ENCODE assay signal across 14 cellular contexts in the genomic region with DNA sequence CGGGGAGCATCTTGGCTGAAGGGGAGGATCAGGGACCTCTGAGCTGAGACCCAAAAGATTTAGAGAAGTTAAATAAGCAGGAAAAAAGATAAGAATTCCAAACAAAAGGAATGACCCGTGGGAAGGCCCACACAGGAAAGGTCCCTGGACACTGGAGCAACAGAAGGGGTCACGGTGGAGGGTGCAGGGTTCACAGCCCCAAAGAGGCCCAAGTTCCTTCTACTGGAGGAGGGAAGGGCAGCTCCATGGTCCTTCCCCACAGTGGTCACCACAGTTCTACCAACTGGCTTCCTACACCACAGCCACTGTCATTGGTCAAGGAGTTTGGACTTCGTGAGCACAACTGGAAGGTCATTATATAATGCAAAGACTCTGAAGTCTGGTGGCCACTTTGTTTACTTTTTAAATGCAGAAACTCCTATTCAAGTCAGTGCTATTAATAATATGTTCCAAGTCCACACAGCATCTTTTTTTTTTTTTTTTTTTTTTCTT. TPM values are rescaled to one million over a fixed set of nuclear protein-coding genes. Genes with fewer than 3 reads are reported as not detected.
A peak's percentile ranks its signal among the peaks of the same experiment; 100 is the strongest.
DNase-seq lines count a peak whose midpoint lies in the region; ATAC-seq, FAIRE-seq and TF ChIP-seq lines count a peak whose summit lies in the region.
"Had no signal": no experiment of that assay in that cellular context is flagged by ENCODE, and none has a peak within 500 bp of the region (broad histone marks: within the 10 kb centered on the region; RNA-seq: fewer than 3 reads in every experiment).

No MANE protein-coding gene starts in this region.

- no peak overlapping the region for H3K4me3 Mint-ChIP-seq in chondrocyte (ENCODE audit: unreplicated experiment)
- H3K4me3 Mint-ChIP-seq: stimulated activated naive B cell treated with anti-CD40 and anti-IgM and Interleukin-4, amounts not matched to agents 10 μg/mL and 1 μg/mL and 100 μg/mL, for 72 hours had no signal

- TF ChIP-seq POLR2A in suprapubic skin (IDR thresholded peaks at IDR 0.05) = no peak

- no peak for FAIRE-seq in HTR-8/SVneo (lab: Jason Lieb, UNC)
- FAIRE-seq: colon, small intestine had no signal

- TF ChIP-seq CTCF in chondrocyte (IDR thresholded peaks at IDR 0.05) = no peak
- TF ChIP-seq CTCF in liver (IDR thresholded peaks at IDR 0.05; ENCODE audit: low read depth, low read length, missing input control) = no peak
- TF ChIP-seq CTCF in suprapubic skin (IDR thresholded peaks at IDR 0.05) = no peak

- H3K27me3 ChIP-seq in liver (ENCODE audit: control insufficient read depth in 4 of 4, insufficient read depth in 4 of 4, low read length in 3 of 4) (no peaks in the 10 kb centered on the region), suprapubic skin (no peaks in the 10 kb centered on the region), SJCRH30 (no peaks in the 10 kb centered on the region)

- no peak overlapping the region for H3K4me3 ChIP-seq in liver (ENCODE audit: low read depth in 1 of 3, low read length in 3 of 3)
- H3K4me3 ChIP-seq in suprapubic skin = no peak overlapping the region
- H3K4me3 ChIP-seq in SJCRH30 = no peak overlapping the region

- H3K4me1 ChIP-seq in liver (ENCODE audit: control insufficient read depth in 4 of 4, insufficient read depth in 4 of 4, low read length in 3 of 4) (peaks cover 6 to 12% (median 9%) of the 10 kb centered on the region in 4 donors), suprapubic skin (peaks cover 44% of the 10 kb centered on the region), SJCRH30 (peaks cover 3% of the 10 kb centered on the region; the same call in 1 of the 2 replicates)

- H3K36me3 Mint-ChIP-seq in chondrocyte (ENCODE audit: low read depth) = no peaks in the 10 kb centered on the region

- no peaks in the 10 kb centered on the region for H3K27me3 Mint-ChIP-seq in chondrocyte (ENCODE audit: low read depth)
- H3K27me3 Mint-ChIP-seq: stimulated activated naive B cell treated with anti-CD40 and anti-IgM and Interleukin-4, amounts not matched to agents 10 μg/mL and 1 μg/mL and 100 μg/mL, for 72 hours had no signal

- TF ChIP-seq RAD21 in liver (IDR thresholded peaks at IDR 0.05) = no peak

- H3K27ac ChIP-seq in liver (ENCODE audit: low read depth in 1 of 2, low read length in 2 of 2) (no peak overlapping the region), suprapubic skin (peak overlapping the region; percentile 35), SJCRH30 (no peak overlapping the region)

- no peaks in the 10 kb centered on the region for H3K9me3 ChIP-seq in liver (ENCODE audit: control insufficient read depth in 4 of 4, low read length in 3 of 4)
- H3K9me3 ChIP-seq in suprapubic skin = no peaks in the 10 kb centered on the region
- H3K9me3 ChIP-seq in SJCRH30 (replicated peaks) = 0 out of 2 replicates have a peak, but pooled peaks cover 3% of the 10 kb centered on the region

- H3K36me3 ChIP-seq in liver (ENCODE audit: control insufficient read depth in 4 of 4, insufficient read depth in 3 of 4, low read depth in 1 of 4, low read length in 3 of 4) (no peaks in the 10 kb centered on the region), suprapubic skin (no peaks in the 10 kb centered on the region), SJCRH30 (no peaks in the 10 kb centered on the region)

- H3K4me1 Mint-ChIP-seq in chondrocyte (ENCODE audit: low read depth) = peaks cover 18% of the 10 kb centered on the region

- H3K27ac Mint-ChIP-seq in chondrocyte (ENCODE audit: unreplicated experiment) = no peak overlapping the region
- H3K27ac Mint-ChIP-seq: stimulated activated naive B cell treated with anti-CD40 and anti-IgM and Interleukin-4, amounts not matched to agents 10 μg/mL and 1 μg/mL and 100 μg/mL, for 72 hours had no signal

- 76% methylated on average over 4 of the region's 4 CpGs for WGBS in liver
- WGBS in suprapubic skin = 67% methylated on average over 4 of the region's 4 CpGs

- DNase-seq in M059J (ENCODE audit: low read depth) = peak; percentile 54
- DNase-seq in chondrocyte (ENCODE audit: low spot score) = peak; percentile 39
- no peak for DNase-seq in suprapubic skin (ENCODE audit: low spot score in 2 of 2)
- no peak for DNase-seq in SJCRH30
- no peak for DNase-seq in SKM-1 (lab: John Stamatoyannopoulos, UW; ENCODE audit: unreplicated experiment)
- no peak for DNase-seq in HTR-8/SVneo (ENCODE audit: insufficient read length, low spot score)
- DNase-seq: activated CD4-positive, CD25-positive, alpha-beta regulatory T cell treated with anti-CD3 and anti-CD28 coated beads, Interleukin-2, amount 50 U/mL, for 72 hours; AML-193; GF-D8; small intestine; stimulated activated naive B cell treated with anti-CD40 and anti-IgM and Interleukin-4, amounts not matched to agents 10 μg/mL and 1 μg/mL and 100 μg/mL, for 72 hours had no signal

- TF ChIP-seq EP300 in suprapubic skin (IDR thresholded peaks at IDR 0.05) = no peak

- ATAC-seq in GM21576 (IDR thresholded peaks at IDR 0.05; ENCODE audit: unreplicated experiment) = no peak
- ATAC-seq: stimulated activated naive B cell treated with anti-CD40 and anti-IgM and Interleukin-4, amounts not matched to agents 10 μg/mL and 1 μg/mL and 100 μg/mL, for 72 hours had no signal

- H3K9ac ChIP-seq in liver (ENCODE audit: low read depth in 1 of 2, low read length in 2 of 2) = no peak overlapping the region

- H3K9me3 Mint-ChIP-seq in chondrocyte (ENCODE audit: low read depth) = no peaks in the 10 kb centered on the region

TF ChIP-seq in liver, 16 proteins besides CTCF, POLR2A, EP300 and RAD21:
- TF ChIP-seq GABPA (IDR thresholded peaks at IDR 0.05 in 1 of 2, conservative IDR thresholded peaks at IDR 0.05 in 1 of 2) = no peak
- TF ChIP-seq NR2F2 (IDR thresholded peaks at IDR 0.05) = peak; percentile 90
- TF ChIP-seq, protein P1, sequence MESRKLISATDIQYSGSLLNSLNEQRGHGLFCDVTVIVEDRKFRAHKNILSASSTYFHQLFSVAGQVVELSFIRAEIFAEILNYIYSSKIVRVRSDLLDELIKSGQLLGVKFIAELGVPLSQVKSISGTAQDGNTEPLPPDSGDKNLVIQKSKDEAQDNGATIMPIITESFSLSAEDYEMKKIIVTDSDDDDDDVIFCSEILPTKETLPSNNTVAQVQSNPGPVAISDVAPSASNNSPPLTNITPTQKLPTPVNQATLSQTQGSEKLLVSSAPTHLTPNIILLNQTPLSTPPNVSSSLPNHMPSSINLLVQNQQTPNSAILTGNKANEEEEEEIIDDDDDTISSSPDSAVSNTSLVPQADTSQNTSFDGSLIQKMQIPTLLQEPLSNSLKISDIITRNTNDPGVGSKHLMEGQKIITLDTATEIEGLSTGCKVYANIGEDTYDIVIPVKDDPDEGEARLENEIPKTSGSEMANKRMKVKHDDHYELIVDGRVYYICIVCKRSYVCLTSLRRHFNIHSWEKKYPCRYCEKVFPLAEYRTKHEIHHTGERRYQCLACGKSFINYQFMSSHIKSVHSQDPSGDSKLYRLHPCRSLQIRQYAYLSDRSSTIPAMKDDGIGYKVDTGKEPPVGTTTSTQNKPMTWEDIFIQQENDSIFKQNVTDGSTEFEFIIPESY (IDR thresholded peaks at IDR 0.05) = no peak

RNA-seq across cellular contexts. Expression of a gene that starts 5.4 kb away (rescaled TPM):
- total RNA-seq in M059J (2014; rRNA removed; shearing (Covaris generic)) = 13.2 and 32.1 TPM in 2 replicates
- total RNA-seq in chondrocyte = 8.9 to 18.2 TPM (median 18.1 TPM) in 3 replicates
- total RNA-seq in liver = 10 to 100 TPM in 1 of 2 donors, 1 to 10 TPM in 1; 6.7 to 17.9 TPM
- polyA plus RNA-seq in liver = 1 to 10 TPM; 2.9 to 5.2 TPM
- total RNA-seq in suprapubic skin = 10 to 100 TPM; 35.9 to 43.8 (median 38.9) TPM
- 14.1 and 14.5 TPM in 2 replicates for total RNA-seq in SJCRH30 (2014; rRNA removed; shearing (Covaris generic))

Comparison
In these comparisons a context has a peak if more than half of its experiments do, and no peak if none do; other contexts are left out.
1. DNase-seq: peak in M059J (single experiment) and chondrocyte (single experiment); none in suprapubic skin (0 of 2), SJCRH30 (0 of 2), SKM-1 (single experiment) and HTR-8/SVneo (single experiment).